8 cellular contexts compared by ENCODE assay signal in the genomic region with DNA sequence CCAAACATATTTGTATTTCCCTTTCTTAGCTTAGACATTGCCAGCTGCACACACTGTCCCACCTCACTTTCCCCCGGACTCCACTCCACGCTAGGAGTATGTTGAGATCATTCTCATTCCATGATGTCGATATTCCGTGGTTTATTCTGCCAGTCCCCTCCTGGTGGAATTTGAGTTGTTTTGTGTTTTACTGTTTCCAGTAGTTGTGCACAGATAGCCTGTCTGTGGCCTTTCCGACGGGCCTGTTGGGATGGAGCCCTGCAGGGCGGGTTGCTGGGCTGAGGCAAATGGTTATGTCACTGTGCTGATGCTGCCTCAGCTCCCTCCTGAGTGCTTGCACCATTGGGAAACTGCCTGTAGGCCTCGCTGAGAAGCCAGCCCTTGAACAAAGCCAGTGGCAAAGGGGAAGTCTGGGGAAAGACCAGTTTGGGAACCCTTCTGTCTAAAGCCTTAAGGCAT. TPM values are rescaled to one million over a fixed set of nuclear protein-coding genes. Genes with fewer than 3 reads are reported as not detected.
DNase-seq lines count a peak whose midpoint lies in the region; ATAC-seq and TF ChIP-seq lines count a peak whose summit lies in the region.

No MANE protein-coding gene starts in this region.

- H3K4me3 Mint-ChIP-seq in neural progenitor cell: no peak overlapping the region

- H3K27me3 Mint-ChIP-seq in neural progenitor cell (ENCODE audit: insufficient read depth, low read depth): peaks cover 7% of the 10 kb centered on the region

- peaks cover 37 to 46% (median 40%) of the 10 kb centered on the region in 4 donors for H3K4me1 ChIP-seq in esophagus muscularis mucosa
- H3K4me1 ChIP-seq in neural progenitor cell: peaks cover 26% of the 10 kb centered on the region

- 64% methylated on average over 8 of the region's 8 CpGs for WGBS in esophagus muscularis mucosa

- peaks cover 6% of the 10 kb centered on the region for H3K9me3 Mint-ChIP-seq in neural progenitor cell

- H3K4me1 Mint-ChIP-seq in neural progenitor cell: peaks cover 35% of the 10 kb centered on the region

- TF ChIP-seq CTCF in esophagus muscularis mucosa (IDR thresholded peaks at IDR 0.05) (no peak), neural progenitor cell (IDR thresholded peaks at IDR 0.05) (no peak)

- TF ChIP-seq EP300 in esophagus muscularis mucosa (IDR thresholded peaks at IDR 0.05): no peak

- H4K20me1 ChIP-seq in neural progenitor cell (ENCODE audit: low read depth): peaks cover 74% of the 10 kb centered on the region

- peak overlapping the region; percentile 1 to 53 (median 28) for H3K27ac ChIP-seq in esophagus muscularis mucosa (replicated peaks in 1 of 4)
- H3K27ac ChIP-seq in neural progenitor cell: no peak overlapping the region

- H3K27me3 ChIP-seq in esophagus muscularis mucosa (no peaks in the 10 kb centered on the region), neural progenitor cell (no peaks in the 10 kb centered on the region)

- H2AFZ ChIP-seq in neural progenitor cell (replicated peaks): no peak overlapping the region

- H3F3A ChIP-seq in neural progenitor cell (ENCODE audit: low read depth): peaks cover 7% of the 10 kb centered on the region

- no peak overlapping the region for H3K27ac Mint-ChIP-seq in neural progenitor cell

- no peak overlapping the region for H3K9ac ChIP-seq in neural progenitor cell

- intact Hi-C loops in esophagus muscularis mucosa (cut with DNase I): no loop called here

- no peaks in the 10 kb centered on the region for H3K36me3 ChIP-seq in esophagus muscularis mucosa
- no peaks in the 10 kb centered on the region for H3K36me3 ChIP-seq in neural progenitor cell

- peaks cover 8% of the 10 kb centered on the region for H3K36me3 Mint-ChIP-seq in neural progenitor cell

- H3K4me2 ChIP-seq in neural progenitor cell: no peak overlapping the region

- TF ChIP-seq POLR2A in esophagus muscularis mucosa (IDR thresholded peaks at IDR 0.05; ENCODE audit: low read depth): no peak

- H3K9me3 ChIP-seq in esophagus muscularis mucosa (no peaks in the 10 kb centered on the region), neural progenitor cell (ENCODE audit: low read depth) (no peaks in the 10 kb centered on the region)

- H3K79me2 ChIP-seq in neural progenitor cell (ENCODE audit: low read depth): peaks cover 100% of the 10 kb centered on the region

- H3K4me3 ChIP-seq in esophagus muscularis mucosa: no peak overlapping the region
- H3K4me3 ChIP-seq in neural progenitor cell: no peak overlapping the region

- peak; percentile 51 for DNase-seq in EH (ENCODE audit: low read depth)
- DNase-seq in SKM-1 treated with dmso at 0.1 percent for 144 hours (lab: John Stamatoyannopoulos, UW; ENCODE audit: unreplicated experiment): peak; percentile 79
- DNase-seq in esophagus muscularis mucosa (ENCODE audit: extremely low spot score): no peak
- DNase-seq in neural progenitor cell (ENCODE audit: low spot score): peak; percentile 31
- no peak for DNase-seq in NCI-H2081 (lab: John Stamatoyannopoulos, UW)
- no peak for DNase-seq in 8988T

- no peak for ATAC-seq in GM19328 (IDR thresholded peaks at IDR 0.05; ENCODE audit: unreplicated experiment)
- ATAC-seq in GM18511 (IDR thresholded peaks at IDR 0.05; ENCODE audit: unreplicated experiment): no peak

RNA-seq across cellular contexts. Expression of a gene that starts 12.8 kb away (rescaled TPM):
- total RNA-seq in esophagus muscularis mucosa (10 to 100 TPM; 14.5 to 35.2 (median 20.5) TPM), neural progenitor cell (ENCODE audit: low replicate concordance) (19.8 and 23.2 TPM in 2 replicates)

Comparison
In these comparisons a context has a peak if more than half of its experiments do, and no peak if none do; other contexts are left out.
1. DNase-seq: peak in EH (single experiment), SKM-1 treated with dmso at 0.1 percent for 144 hours (single experiment) and neural progenitor cell (single experiment); none in esophagus muscularis mucosa (single experiment), NCI-H2081 (0 of 2) and 8988T (single experiment).